ENCODE assay signal across 14 cellular contexts in genomic region chr9:5845147-5845531, GRCh38. TPM values are rescaled to one million over a fixed set of nuclear protein-coding genes. Genes with fewer than 3 reads are reported as not detected.
DNase-seq lines count a peak whose midpoint lies in the region; ATAC-seq, FAIRE-seq and TF ChIP-seq lines count a peak whose summit lies in the region.
"Had no signal": no experiment of that assay in that cellular context is flagged by ENCODE, and none has a peak within 500 bp of the region (broad histone marks: within the 10 kb centered on the region; RNA-seq: fewer than 3 reads in every experiment).

No MANE protein-coding gene starts in this region.

- TF ChIP-seq POLR2A in K562 (conservative IDR thresholded peaks at IDR 0.05), result no peak

- POLR2A ChIA-PET in PC-9 (lab: Charles Lee; ENCODE audit: unreplicated experiment), result interaction anchor here (0.6 to 0.9 kb wide), 3 partner anchors 13 to 42 kb away, joined by 3 to 5 read pairs (median 5); no protein-coding TSS in a partner anchor
- POLR2A ChIA-PET in K562 (lab: Yijun Ruan, JAX), result interaction anchor here (0.7 kb wide), 1 partner anchor 277 kb away, joined by 3 read pairs; no protein-coding TSS in a partner anchor

- ATAC-seq in K562, result no peak
- no peak for ATAC-seq in stimulated activated naive CD8-positive, alpha-beta T cell treated with anti-CD3 and anti-CD28 coated beads, Interleukin-15, amount 100 ng/mL, for 72 hours
- ATAC-seq: left colon had no signal

- no peak for TF ChIP-seq EP300 in K562 (IDR thresholded peaks at IDR 0.05; ENCODE audit: low read length)

- H3K36me3 ChIP-seq in PC-9 (ENCODE audit: low read depth) (peaks cover 10% of the 10 kb centered on the region), K562 (ENCODE audit: control insufficient read depth, insufficient read depth, low read length) (no peaks in the 10 kb centered on the region)
- H3K36me3 ChIP-seq: brain microvascular endothelial cell, Peyer's patch, prostate gland, stomach had no signal

- TF ChIP-seq CTCF in PC-9 (conservative IDR thresholded peaks at IDR 0.05), result no peak
- no peak for TF ChIP-seq CTCF in K562 (IDR thresholded peaks at IDR 0.05 in 2 of 3, conservative IDR thresholded peaks at IDR 0.05 in 1 of 3; ENCODE audit: insufficient read depth in 2 of 3, low read depth in 1 of 3, low read length in 3 of 3)

- H3K4me1 ChIP-seq in PC-9 (replicated peaks; ENCODE audit: insufficient read depth) (peaks cover 78% of the 10 kb centered on the region), K562 (replicated peaks in 1 of 2; ENCODE audit: control insufficient read depth in 2 of 2, insufficient read depth in 2 of 2, low read length in 2 of 2) (peaks cover 11 to 42% of the 10 kb centered on the region in 2 experiments; a peak in 4 of 5 replicates)
- H3K4me1 ChIP-seq: prostate gland had no signal

- H3K36me3 Mint-ChIP-seq in activated naive CD4-positive, alpha-beta T cell treated with anti-CD3 and anti-CD28 coated beads, Interleukin-2, amount 10 ng/mL, durations not matched to agents 7 days and 5 days, result peaks cover 49% of the 10 kb centered on the region

- BruUV-seq in PC-9 (replicated peaks; lab: Mats Ljungman, UMichigan), result no TSS peak
- no TSS peak for BruUV-seq in K562 (replicated peaks; lab: Mats Ljungman, UMichigan)

- no peak for TF ChIP-seq RAD21 in K562 (CRISPR knock-in tag; conservative IDR thresholded peaks at IDR 0.05 in 1 of 2, IDR thresholded peaks at IDR 0.05 in 1 of 2)

- H3K4me1 Mint-ChIP-seq in activated naive CD4-positive, alpha-beta T cell treated with anti-CD3 and anti-CD28 coated beads, Interleukin-2, amount 10 ng/mL, durations not matched to agents 7 days and 5 days, result peaks cover 90% of the 10 kb centered on the region
- peaks cover 76% of the 10 kb centered on the region for H3K4me1 Mint-ChIP-seq in stimulated activated naive CD8-positive, alpha-beta T cell treated with anti-CD3 and anti-CD28 coated beads, Interleukin-15, amount 100 ng/mL, for 72 hours

- peak overlapping the region; percentile 68 for H3K4me3 Mint-ChIP-seq in activated naive CD4-positive, alpha-beta T cell treated with anti-CD3 and anti-CD28 coated beads, Interleukin-2, amount 10 ng/mL, durations not matched to agents 7 days and 5 days
- H3K4me3 Mint-ChIP-seq in stimulated activated naive CD8-positive, alpha-beta T cell treated with anti-CD3 and anti-CD28 coated beads, Interleukin-15, amount 100 ng/mL, for 72 hours, result peak overlapping the region; percentile 69 to 70

- no peaks in the 10 kb centered on the region for H3K79me2 ChIP-seq in PC-9 (ENCODE audit: low read depth)
- H3K79me2 ChIP-seq in K562 (ENCODE audit: control insufficient read depth, insufficient read depth, low read length), result no peaks in the 10 kb centered on the region

- intact Hi-C loops in PC-9 (cut with micrococcal nuclease; ENCODE audit: unreplicated experiment) (no loop called here), K562 (cut with micrococcal nuclease) (no loop called here)

- H2AFZ ChIP-seq in PC-9, result no peak overlapping the region
- H2AFZ ChIP-seq in K562 (ENCODE audit: low read depth, low read length), result peak overlapping the region; percentile 54; the same call in 1 of the 2 replicates

- H3K4me2 ChIP-seq in PC-9, result peak overlapping the region; percentile 59
- no peak overlapping the region for H3K4me2 ChIP-seq in K562 (ENCODE audit: insufficient read depth, low read length)

- CTCF ChIA-PET in activated naive CD4-positive, alpha-beta T cell treated with anti-CD3 and anti-CD28 coated beads, Interleukin-2, amount 10 ng/mL, durations not matched to agents 7 days and 5 days (lab: Charles Lee), result interaction anchor here (1.6 kb wide), 1 partner anchor 42 kb away, joined by 4 read pairs; no protein-coding TSS in a partner anchor
- CTCF ChIA-PET in PC-9 (lab: Charles Lee) (no interaction called here), K562 (lab: Yijun Ruan, JAX; ENCODE audit: low intra/inter-chr PET ratio) (no interaction called here)

- H3K4me3 ChIP-seq in PC-9, result no peak overlapping the region
- H3K4me3 ChIP-seq in K562, result no peak overlapping the region
- H3K4me3 ChIP-seq: Peyer's patch, prostate gland, stomach had no signal

- H3K9me1 ChIP-seq in K562 (ENCODE audit: control insufficient read depth, insufficient read depth, low read length), result no peaks in the 10 kb centered on the region

- FAIRE-seq in K562 (lab: Jason Lieb, UNC), result no peak

- no peaks in the 10 kb centered on the region for H3K27me3 Mint-ChIP-seq in activated naive CD4-positive, alpha-beta T cell treated with anti-CD3 and anti-CD28 coated beads, Interleukin-2, amount 10 ng/mL, durations not matched to agents 7 days and 5 days
- H3K27me3 Mint-ChIP-seq in stimulated activated naive CD8-positive, alpha-beta T cell treated with anti-CD3 and anti-CD28 coated beads, Interleukin-15, amount 100 ng/mL, for 72 hours, result peaks cover 2% of the 10 kb centered on the region

- H3F3A ChIP-seq in PC-9 (ENCODE audit: insufficient read depth, low read depth), result peaks cover 55% of the 10 kb centered on the region

- no peaks in the 10 kb centered on the region for H3K9me2 ChIP-seq in PC-9 (ENCODE audit: insufficient read depth)

- 0 out of 2 replicates have a peak, but pooled peaks cover 3% of the 10 kb centered on the region for H3K9me3 ChIP-seq in PC-9 (ENCODE audit: insufficient read depth, low read depth)
- H3K9me3 ChIP-seq in K562 (replicated peaks; ENCODE audit: control insufficient read depth, insufficient read depth, low read depth, low read length), result no peaks in the 10 kb centered on the region; the same call in 1 of the 2 replicates
- H3K9me3 ChIP-seq: Peyer's patch, prostate gland, stomach had no signal

- in situ Hi-C loops in K562 (cut with MboI), result no loop called here

- H4K20me1 ChIP-seq in PC-9 (ENCODE audit: insufficient read depth) (no peaks in the 10 kb centered on the region), K562 (replicated peaks; ENCODE audit: control insufficient read depth, insufficient read depth, low read length) (no peaks in the 10 kb centered on the region; the same call in 1 of the 2 replicates)

- no peak for DNase-seq in activated naive CD4-positive, alpha-beta T cell treated with anti-CD3 and anti-CD28 coated beads, Interleukin-2, amount 10 ng/mL, durations not matched to agents 7 days and 5 days
- no peak for DNase-seq in activated naive CD4-positive, alpha-beta T cell treated with anti-CD3 and anti-CD28 coated beads, Interleukin-2, amount 50 U/mL, for 16 hours
- DNase-seq in PC-9, result no peak
- no peak for DNase-seq in K562 (ENCODE audit: extremely low read depth in 1 of 4, low spot score in 3 of 4)
- no peak for DNase-seq in stimulated activated naive CD8-positive, alpha-beta T cell treated with anti-CD3 and anti-CD28 coated beads, Interleukin-15, amount 100 ng/mL, for 72 hours
- DNase-seq in cerebellum (ENCODE audit: low spot score), result no peak
- no peak for DNase-seq in SW480 (ENCODE audit: low spot score)
- no peak for DNase-seq in dedifferentiated amniotic fluid mesenchymal stem cell (ENCODE audit: extremely low spot score)
- DNase-seq: left colon, NCI-H1048, stomach had no signal

- H3K9me3 Mint-ChIP-seq in activated naive CD4-positive, alpha-beta T cell treated with anti-CD3 and anti-CD28 coated beads, Interleukin-2, amount 10 ng/mL, durations not matched to agents 7 days and 5 days, result peaks cover 12% of the 10 kb centered on the region
- no peaks in the 10 kb centered on the region for H3K9me3 Mint-ChIP-seq in stimulated activated naive CD8-positive, alpha-beta T cell treated with anti-CD3 and anti-CD28 coated beads, Interleukin-15, amount 100 ng/mL, for 72 hours

- H3K27ac ChIP-seq in PC-9, result peak overlapping the region; percentile 99
- peak overlapping the region; percentile 58; the same call in 1 of the 3 replicates for H3K27ac ChIP-seq in K562 (ENCODE audit: extremely low read depth, low read depth, low read length)

- WGBS in K562 (ENCODE audit: insufficient coverage, low coverage, missing lambda C conversion rate), result 50% methylated on average over 1 of the region's 1 CpG

- no peak overlapping the region for H3K9ac ChIP-seq in K562 (ENCODE audit: insufficient read depth in 1 of 2, low read depth in 2 of 2, low read length in 2 of 2)

- peak overlapping the region; percentile 98 for H3K27ac Mint-ChIP-seq in activated naive CD4-positive, alpha-beta T cell treated with anti-CD3 and anti-CD28 coated beads, Interleukin-2, amount 10 ng/mL, durations not matched to agents 7 days and 5 days
- H3K27ac Mint-ChIP-seq in stimulated activated naive CD8-positive, alpha-beta T cell treated with anti-CD3 and anti-CD28 coated beads, Interleukin-15, amount 100 ng/mL, for 72 hours, result peak overlapping the region in 1 of 2 donors; percentile 81

- no peaks in the 10 kb centered on the region for H3K27me3 ChIP-seq in PC-9 (ENCODE audit: insufficient read depth, low read depth)
- H3K27me3 ChIP-seq in K562 (ENCODE audit: control insufficient read depth in 2 of 2, insufficient read depth in 2 of 2, low read length in 2 of 2), result no peaks in the 10 kb centered on the region
- H3K27me3 ChIP-seq: brain microvascular endothelial cell, Peyer's patch, stomach had no signal

RNA-seq across cellular contexts. Expression of gene ERMP1, which starts 12.2 kb away (rescaled TPM):
- total RNA-seq in PC-9 (2021) (51.0 and 64.6 TPM in 2 replicates), K562 (2014; rRNA removed) (8.5 and 9.4 TPM in 2 replicates), K562 (2014; rRNA removed; fragmentation: Illumina TruSeq; extraction: Trizol) (12.6 and 14.5 TPM in 2 replicates), K562 (2015; rRNA removed; fragmentation: Illumina TruSeq; extraction: Trizol) (15.7 and 17.7 TPM in 2 replicates), K562 (2021) (12.0 and 14.5 TPM in 2 replicates), cerebellum (24.9 TPM)
- total RNA-seq in K562 (2011; cell fraction: chromatin; rRNA removed; ENCODE audit: low replicate concordance), result 33.3 and 50.1 TPM in 2 replicates
- 21.5 and 22.9 TPM in 2 replicates for total RNA-seq in K562 (2011; cell fraction: nucleolus; rRNA removed)
- 40.9 and 50.4 TPM in 2 replicates for total RNA-seq in K562 (2011; cell fraction: nucleoplasm; rRNA removed)
- polyA plus RNA-seq in K562 (2011; rRNA removed) (24.6 and 26.3 TPM in 2 replicates), K562 (2014; fragmentation: Illumina TruSeq; extraction: Trizol) (11.1 and 12.9 TPM in 2 replicates), K562 (2014; fragmentation: Nextera tagmentation; extraction: Ambion mirVana) (1 to 10 TPM; 2.5 to 4.6 TPM), K562 (2014; rRNA removed) (7.1 and 8.3 TPM in 2 replicates)
- polyA plus RNA-seq in K562 (2011; cell fraction: cytosol; rRNA removed), result 8.6 and 21.4 TPM in 2 replicates
- 16.4 and 20.7 TPM in 2 replicates for polyA plus RNA-seq in K562 (2011; cell fraction: nucleus; rRNA removed)
- 12.3 and 25.2 TPM in 2 replicates for polyA plus RNA-seq in K562 (2012)
- polyA minus RNA-seq in K562 (2011; rRNA and poly(A)+ RNA removed), result 44.8 and 50.2 TPM in 2 replicates
- 21.6 and 22.4 TPM in 2 replicates for polyA minus RNA-seq in K562 (2011; cell fraction: cytosol; rRNA and poly(A)+ RNA removed)
- 11.3 and 20.2 TPM in 2 replicates for polyA minus RNA-seq in K562 (2011; cell fraction: nucleus; rRNA and poly(A)+ RNA removed)

RNA-seq across cellular contexts. Expression of gene MLANA, which starts 45.5 kb away (rescaled TPM):
- total RNA-seq in PC-9 (2021) (not detected in 2 replicates), K562 (2014; rRNA removed) (not detected in 2 replicates), K562 (2014; rRNA removed; fragmentation: Illumina TruSeq; extraction: Trizol) (not detected in 2 replicates), K562 (2015; rRNA removed; fragmentation: Illumina TruSeq; extraction: Trizol) (not detected in 2 replicates), K562 (2021) (not detected in 2 replicates), cerebellum (not detected)
- not detected in 2 replicates for total RNA-seq in K562 (2011; cell fraction: chromatin; rRNA removed; ENCODE audit: low replicate concordance)
- total RNA-seq in K562 (2011; cell fraction: nucleolus; rRNA removed), result not detected in 2 replicates
- not detected in 2 replicates for total RNA-seq in K562 (2011; cell fraction: nucleoplasm; rRNA removed)
- polyA plus RNA-seq in K562 (2011; rRNA removed) (not detected in 2 replicates), K562 (2014; fragmentation: Illumina TruSeq; extraction: Trizol) (not detected in 2 replicates), K562 (2014; fragmentation: Nextera tagmentation; extraction: Ambion mirVana) (not detected), K562 (2014; rRNA removed) (not detected in 2 replicates)
- not detected in 2 replicates for polyA plus RNA-seq in K562 (2011; cell fraction: cytosol; rRNA removed)
- polyA plus RNA-seq in K562 (2011; cell fraction: nucleus; rRNA removed), result not detected in 2 replicates
- polyA plus RNA-seq in K562 (2012), result 0.08 and 0.46 TPM in 2 replicates
- polyA minus RNA-seq in K562 (2011; rRNA and poly(A)+ RNA removed), result not detected in 2 replicates
- not detected in 2 replicates for polyA minus RNA-seq in K562 (2011; cell fraction: cytosol; rRNA and poly(A)+ RNA removed)
- polyA minus RNA-seq in K562 (2011; cell fraction: nucleus; rRNA and poly(A)+ RNA removed), result not detected in 2 replicates
- total RNA-seq: left colon, Peyer's patch, prostate gland, stomach had no signal
- polyA plus RNA-seq: stomach had no signal
